9 cellular contexts compared by ENCODE assay signal in genomic region chr17:48149174-48150106, GRCh38. TPM values are rescaled to one million over a fixed set of nuclear protein-coding genes. Genes with fewer than 3 reads are reported as not detected.
DNase-seq lines count a peak whose midpoint lies in the region; ATAC-seq and TF ChIP-seq lines count a peak whose summit lies in the region.
"Had no signal": no experiment of that assay in that cellular context is flagged by ENCODE, and none has a peak within 500 bp of the region (broad histone marks: within the 10 kb centered on the region; RNA-seq: fewer than 3 reads in every experiment).

No MANE protein-coding gene starts in this region.

- H3K9me3 ChIP-seq in right atrium auricular region: no peaks in the 10 kb centered on the region
- H3K9me3 ChIP-seq in ovary: no peaks in the 10 kb centered on the region

- 35 to 41% (median 38%) methylated on average over 17 of the region's 17 CpGs for WGBS in ovary, 3 donors

- H3K27me3 ChIP-seq in right atrium auricular region (peaks cover 0 to 4% of the 10 kb centered on the region in 2 donors), ovary (no peaks in the 10 kb centered on the region)

- no peak for TF ChIP-seq POLR2A in erythroblast (IDR thresholded peaks at IDR 0.05; ENCODE audit: low read length)
- no peak for TF ChIP-seq POLR2A in ovary (IDR thresholded peaks at IDR 0.05)

- TF ChIP-seq CTCF in right atrium auricular region (IDR thresholded peaks at IDR 0.05) (no peak), ovary (IDR thresholded peaks at IDR 0.05) (no peak)

- H3K27ac ChIP-seq in right atrium auricular region (no peak overlapping the region), ovary (no peak overlapping the region)
- H3K27ac ChIP-seq: HL-60 had no signal

- intact Hi-C loops in ovary (cut with DNase I): no loop called here

- ATAC-seq in GM18498 (IDR thresholded peaks at IDR 0.05; ENCODE audit: unreplicated experiment): no peak

- H3K4me3 ChIP-seq in right atrium auricular region (no peak overlapping the region), ovary (no peak overlapping the region)

- no peak for TF ChIP-seq EP300 in ovary (IDR thresholded peaks at IDR 0.05)

- DNase-seq in ELF-1 (ENCODE audit: low read depth, low spot score): peak; percentile 57
- DNase-seq in NCI-H1105 (lab: John Stamatoyannopoulos, UW): peak; percentile 51
- DNase-seq in NCI-H82 (lab: John Stamatoyannopoulos, UW): peak; percentile 79
- DNase-seq in erythroblast (lab: John Stamatoyannopoulos, UW): peak; percentile 6 to 12
- DNase-seq in superior temporal gyrus (ENCODE audit: extremely low spot score): no peak
- no peak for DNase-seq in right atrium auricular region (ENCODE audit: low spot score)
- DNase-seq in ovary: no peak

- no peaks in the 10 kb centered on the region for H3K4me1 ChIP-seq in right atrium auricular region
- no peaks in the 10 kb centered on the region for H3K4me1 ChIP-seq in ovary (ENCODE audit: insufficient read depth)

- H3K36me3 ChIP-seq in right atrium auricular region (no peaks in the 10 kb centered on the region), ovary (no peaks in the 10 kb centered on the region)

RNA-seq across cellular contexts. Expression of gene SNX11, which starts 41.9 kb away (rescaled TPM):
- total RNA-seq in right atrium auricular region: 1 to 10 TPM; 5.4 to 9.3 TPM
- total RNA-seq in ovary: 10 to 100 TPM in 5 of 7 donors, 1 to 10 TPM in 2; 7.1 to 21.3 (median 14.1) TPM
- 10 to 100 TPM in 1 of 2 donors, 1 to 10 TPM in 1; 8.5 to 18.5 TPM for polyA plus RNA-seq in ovary

RNA-seq across cellular contexts. Expression of gene CBX1, which starts 48.2 kb away (rescaled TPM):
- total RNA-seq in right atrium auricular region: 10 to 100 TPM; 18.3 to 22.1 TPM
- 10 to 100 TPM; 35.4 to 83.5 (median 70.0) TPM for total RNA-seq in ovary
- 100 to 1,000 TPM in 1 of 2 donors, 10 to 100 TPM in 1; 68.3 to 106 TPM for polyA plus RNA-seq in ovary

Comparison
In these comparisons a context has a peak if more than half of its experiments do, and no peak if none do; other contexts are left out.
1. DNase-seq: peak in ELF-1 (single experiment), NCI-H1105 (single experiment), NCI-H82 (single experiment) and erythroblast (2 of 2); none in superior temporal gyrus (single experiment), right atrium auricular region (single experiment) and ovary (0 of 5).